ENCODE assay signal across 10 cellular contexts in the genomic region with DNA sequence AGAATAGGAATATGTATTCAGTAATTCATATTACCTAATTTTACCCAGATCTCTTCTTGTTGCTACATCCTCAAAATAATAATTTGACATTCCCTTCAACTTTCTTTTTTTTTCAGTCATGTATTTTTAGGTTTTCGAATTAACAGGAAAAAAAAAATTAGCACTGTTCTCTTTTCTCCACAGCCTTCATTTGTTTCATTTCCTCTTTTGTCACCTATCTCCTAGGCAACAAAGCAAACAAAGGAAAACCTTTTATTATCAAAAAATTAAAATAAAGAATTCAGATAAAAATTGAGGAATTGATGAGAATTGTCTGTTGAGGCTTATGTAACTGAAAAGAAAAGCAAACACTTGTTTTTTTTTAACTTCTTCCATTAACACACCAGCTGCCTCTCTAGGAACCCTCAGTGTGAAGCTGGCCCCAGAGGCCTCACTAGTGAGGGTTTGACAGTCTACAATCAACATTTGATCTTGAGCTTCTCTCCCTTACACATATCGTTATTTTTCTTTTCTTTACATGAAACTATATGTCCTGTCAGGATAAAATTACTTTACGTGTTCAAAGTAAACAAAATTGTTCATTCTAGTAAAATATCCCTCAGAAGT.
DNase-seq lines count a peak whose midpoint lies in the region; ATAC-seq and FAIRE-seq lines count a peak whose summit lies in the region.
"Had no signal": no experiment of that assay in that cellular context is flagged by ENCODE, and none has a peak within 500 bp of the region (broad histone marks: within the 10 kb centered on the region; RNA-seq: fewer than 3 reads in every experiment).

No MANE protein-coding gene starts in this region.

- H3K4me1 ChIP-seq in CD4-positive, alpha-beta memory T cell (ENCODE audit: insufficient read depth, low read length) = no peaks in the 10 kb centered on the region

- peak overlapping the region; percentile 34 to 90 (median 80) for H3K27ac Mint-ChIP-seq in naive B cell
- H3K27ac Mint-ChIP-seq in CD4-positive, alpha-beta memory T cell = no peak overlapping the region

- POLR2A ChIA-PET in CD4-positive, alpha-beta memory T cell (lab: Charles Lee; ENCODE audit: partially characterized antibody) = no interaction called here

- no peaks in the 10 kb centered on the region for H3K36me3 ChIP-seq in CD4-positive, alpha-beta memory T cell (ENCODE audit: insufficient read depth, low read length)

- intact Hi-C loops in CD4-positive, alpha-beta memory T cell (cut with micrococcal nuclease) = no loop called here

- peaks cover 17 to 34% (median 25%) of the 10 kb centered on the region in 3 donors for H3K4me1 Mint-ChIP-seq in naive B cell
- no peaks in the 10 kb centered on the region for H3K4me1 Mint-ChIP-seq in CD4-positive, alpha-beta memory T cell

- H3K4me3 Mint-ChIP-seq in naive B cell = peak overlapping the region in 4 of 8 donors; percentile 8 to 77 (median 14)
- H3K4me3 Mint-ChIP-seq in CD4-positive, alpha-beta memory T cell = no peak overlapping the region
- H3K4me3 Mint-ChIP-seq: neural crest cell had no signal

- peak; percentile 55 for FAIRE-seq in GM19239 (lab: Jason Lieb, UNC)
- FAIRE-seq in HTR-8/SVneo (lab: Jason Lieb, UNC) = no peak

- no peaks in the 10 kb centered on the region for H3K27me3 ChIP-seq in CD4-positive, alpha-beta memory T cell (ENCODE audit: insufficient read depth, low read length)

- DNase-seq in GM19239 (ENCODE audit: insufficient read length, low spot score) = no peak
- DNase-seq in NAMALWA (ENCODE audit: low spot score) = peak; percentile 84
- peak; percentile 31 for DNase-seq in naive B cell
- DNase-seq in CD4-positive, alpha-beta memory T cell = no peak
- DNase-seq in iPS-NIHi11 (ENCODE audit: low spot score) = no peak
- no peak for DNase-seq in HTR-8/SVneo (ENCODE audit: insufficient read length, low spot score)
- no peak for DNase-seq in H4 (ENCODE audit: low spot score)
- DNase-seq: PC-9 had no signal

- peak; percentile 69 for ATAC-seq in HG02884 (IDR thresholded peaks at IDR 0.05; ENCODE audit: unreplicated experiment)
- ATAC-seq in naive B cell (ENCODE audit: low read depth in 2 of 2) = peak; percentile 77 to 81

- H3K36me3 Mint-ChIP-seq in naive B cell = no peaks in the 10 kb centered on the region
- H3K36me3 Mint-ChIP-seq in CD4-positive, alpha-beta memory T cell = no peaks in the 10 kb centered on the region

- H3K27ac ChIP-seq in CD4-positive, alpha-beta memory T cell (ENCODE audit: low read depth, low read length) = no peak overlapping the region
- H3K27ac ChIP-seq: PC-9 had no signal

- H3K9me3 Mint-ChIP-seq in naive B cell = no peaks in the 10 kb centered on the region
- H3K9me3 Mint-ChIP-seq in CD4-positive, alpha-beta memory T cell = peaks cover 0 to 3% (median 0%) of the 10 kb centered on the region in 8 donors

- CTCF ChIA-PET in CD4-positive, alpha-beta memory T cell (lab: Charles Lee; ENCODE audit: partially characterized antibody) = no interaction called here

- no peaks in the 10 kb centered on the region for H3K9me3 ChIP-seq in CD4-positive, alpha-beta memory T cell (ENCODE audit: control insufficient read depth in 1 of 2, low read length in 2 of 2)

- no peak overlapping the region for H3K4me3 ChIP-seq in CD4-positive, alpha-beta memory T cell (ENCODE audit: low read length in 2 of 2)
- H3K4me3 ChIP-seq: PC-9 had no signal

- no peaks in the 10 kb centered on the region for H3K27me3 Mint-ChIP-seq in naive B cell
- no peaks in the 10 kb centered on the region for H3K27me3 Mint-ChIP-seq in CD4-positive, alpha-beta memory T cell

Comparison
In these comparisons a context has a peak if more than half of its experiments do, and no peak if none do; other contexts are left out.
1. DNase-seq: peak in NAMALWA (single experiment) and naive B cell (single experiment); none in GM19239 (single experiment), CD4-positive, alpha-beta memory T cell (0 of 5), iPS-NIHi11 (single experiment), HTR-8/SVneo (single experiment) and H4 (single experiment).
2. H3K27ac Mint-ChIP-seq: peak in naive B cell (6 of 6); none in CD4-positive, alpha-beta memory T cell (0 of 7).